Comparison of ENCODE assay signal across 20 cellular contexts in the genomic region with DNA sequence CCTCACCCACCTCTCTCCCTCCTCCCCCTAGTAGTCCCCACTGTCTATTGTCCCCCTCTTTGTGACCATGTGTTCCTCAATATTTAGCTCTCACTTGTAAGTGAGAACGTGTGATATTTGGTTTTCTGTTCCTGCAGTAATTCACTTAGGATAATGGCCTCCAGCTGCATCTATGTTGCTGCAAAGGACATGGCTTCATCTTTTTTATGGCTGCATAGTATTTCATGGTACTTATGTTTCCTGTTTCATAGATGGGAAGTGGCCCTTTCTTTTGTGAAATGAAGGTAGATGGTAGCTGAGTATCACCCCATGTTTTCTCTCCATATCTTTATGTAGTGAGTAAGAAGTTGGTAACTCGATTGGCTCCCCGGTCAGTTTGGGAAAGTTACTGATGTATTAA.
DNase-seq lines count a peak whose midpoint lies in the region; ATAC-seq, FAIRE-seq and TF ChIP-seq lines count a peak whose summit lies in the region.
"Had no signal": no experiment of that assay in that cellular context is flagged by ENCODE, and none has a peak within 500 bp of the region (broad histone marks: within the 10 kb centered on the region; RNA-seq: fewer than 3 reads in every experiment).

No MANE protein-coding gene starts in this region.

- H4K8ac ChIP-seq in H1 (ENCODE audit: extremely low read depth, insufficient read depth, low read length) = no peak overlapping the region

- no peak overlapping the region for H2BK12ac ChIP-seq in H1 (ENCODE audit: low read depth, low read length)

- H3K4me2 ChIP-seq in H1 (ENCODE audit: insufficient read depth in 1 of 2, low read depth in 2 of 2, low read length in 2 of 2) = no peak overlapping the region

- H2AFZ ChIP-seq in H1 (ENCODE audit: low read length) = no peak overlapping the region

- H3K4me1 Mint-ChIP-seq in T-helper 17 cell = peaks cover 12% of the 10 kb centered on the region

- no peak overlapping the region for H3K14ac ChIP-seq in H1 (ENCODE audit: insufficient read length)

- H3K4me3 Mint-ChIP-seq in T-helper 17 cell = peak overlapping the region; percentile 66
- H3K4me3 Mint-ChIP-seq: CD8-positive, alpha-beta T cell had no signal

- H3K4ac ChIP-seq in H1 (replicated peaks; ENCODE audit: insufficient read length, low read depth, low read length) = no peak overlapping the region

- H2BK120ac ChIP-seq in H1 (replicated peaks; ENCODE audit: low read depth, low read length) = no peak overlapping the region

- no peak overlapping the region for H4K91ac ChIP-seq in H1 (replicated peaks; ENCODE audit: insufficient read length, low read length)

- DNase-seq in T-helper 17 cell (no peak), H1 (ENCODE audit: low read depth in 1 of 2, low spot score in 2 of 2) (no peak), NCI-H446 treated with DMSO at 0.1 percent for 48 hours (lab: John Stamatoyannopoulos, UW) (no peak), NCI-H748 treated with DMSO at 0.1 percent for 48 hours (lab: John Stamatoyannopoulos, UW) (no peak)
- DNase-seq: BE2C; CD8-positive, alpha-beta T cell; COR-L47; DMS153; DMS79 treated with DMSO at 0.1 percent for 48 hours; GOT3 had no signal

- H3K27me3 ChIP-seq in H1 (replicated peaks in 1 of 4; ENCODE audit: control insufficient read depth in 3 of 4, extremely low read depth in 1 of 4, insufficient read depth in 3 of 4, low read length in 3 of 4) = no peaks in the 10 kb centered on the region
- H3K27me3 ChIP-seq: BE2C had no signal

- no peaks in the 10 kb centered on the region for H4K20me1 ChIP-seq in H1 (replicated peaks in 1 of 2; ENCODE audit: control insufficient read depth in 1 of 2, insufficient read depth in 2 of 2, low read length in 2 of 2)

- no peak overlapping the region for H3K27ac ChIP-seq in HEK293 (ENCODE audit: extremely low read depth, low read depth, low read length)
- no peak overlapping the region for H3K27ac ChIP-seq in H1 (ENCODE audit: low read depth, low read length)
- H3K27ac ChIP-seq: C4-2B had no signal

- ATAC-seq in T-helper 17 cell = no peak
- ATAC-seq in HG03196 (IDR thresholded peaks at IDR 0.05; ENCODE audit: unreplicated experiment) = no peak
- ATAC-seq in HG02885 (IDR thresholded peaks at IDR 0.05; ENCODE audit: poor library complexity, unreplicated experiment) = no peak
- ATAC-seq: CD8-positive, alpha-beta T cell had no signal

- H3K79me1 ChIP-seq in H1 (ENCODE audit: low read depth, low read length) = no peaks in the 10 kb centered on the region

- no peak overlapping the region for H2BK5ac ChIP-seq in H1 (ENCODE audit: low read depth, low read length)

- no peak for TF ChIP-seq EP300 in H1 (IDR thresholded peaks at IDR 0.05; ENCODE audit: borderline replicate concordance in 1 of 2, low read depth in 2 of 2, low read length in 2 of 2)

- no peak overlapping the region for H3K18ac ChIP-seq in H1 (ENCODE audit: extremely low read depth, low read length)

- CTCF ChIA-PET in HEK293 (lab: Yijun Ruan, JAX) = interaction anchor here (0.8 kb wide), 1 partner anchor 75 kb away, joined by 3 read pairs; no protein-coding TSS in a partner anchor
- CTCF ChIA-PET in H1 (lab: Charles Lee; ENCODE audit: partially characterized antibody) = interaction anchor here (0.6 to 1.6 kb wide), 3 partner anchors 19 to 32 kb away, joined by 3 to 4 read pairs (median 3); no protein-coding TSS in a partner anchor

- H3K79me2 ChIP-seq in H1 (ENCODE audit: control insufficient read depth in 1 of 2, insufficient read depth in 2 of 2, low read length in 2 of 2) = no peaks in the 10 kb centered on the region

- H3K9me3 ChIP-seq in HEK293 (ENCODE audit: control insufficient read depth, insufficient read depth, low read depth, low read length) (no peaks in the 10 kb centered on the region), T-helper 17 cell (ENCODE audit: control insufficient read depth, low read length, poor library complexity, severe bottlenecking) (no peaks in the 10 kb centered on the region), H1 (ENCODE audit: insufficient read depth in 2 of 2, low read depth in 1 of 2, low read length in 1 of 2) (no peaks in the 10 kb centered on the region)
- H3K9me3 ChIP-seq: BE2C, HAP-1 had no signal

- TF ChIP-seq CTCF in HEK293 (tag by site-specific recombination; IDR thresholded peaks at IDR 0.05) (no peak), H1 (IDR thresholded peaks at IDR 0.05; ENCODE audit: control extremely low read depth in 1 of 3, insufficient read depth in 1 of 3, low read depth in 1 of 3, low read length in 3 of 3) (no peak)

- H3K9ac ChIP-seq in H1 (replicated peaks in 1 of 4; ENCODE audit: extremely low read depth in 1 of 4, low read depth in 3 of 4, low read length in 3 of 4) = no peak overlapping the region

- H3K4me3 ChIP-seq in HEK293 (ENCODE audit: low read depth, low read length) (no peak overlapping the region), H1 (ENCODE audit: extremely low read depth in 1 of 4, insufficient read depth in 2 of 4, low read depth in 3 of 4, low read length in 4 of 4) (no peak overlapping the region)
- H3K4me3 ChIP-seq: HAP-1 had no signal

- TF ChIP-seq RAD21 in H1 (IDR thresholded peaks at IDR 0.05 in 1 of 2, conservative IDR thresholded peaks at IDR 0.05 in 1 of 2; ENCODE audit: low read depth in 2 of 2, low read length in 2 of 2) = no peak

- H3K56ac ChIP-seq in H1 (replicated peaks; ENCODE audit: insufficient read length, low read depth, low read length) = no peak overlapping the region

- H3K4me1 ChIP-seq in HEK293 (ENCODE audit: control insufficient read depth, insufficient read depth, low read length) = no peaks in the 10 kb centered on the region
- no peaks in the 10 kb centered on the region for H3K4me1 ChIP-seq in H1 (replicated peaks in 1 of 4; ENCODE audit: control insufficient read depth in 3 of 4, insufficient read depth in 4 of 4, low read length in 3 of 4)
- H3K4me1 ChIP-seq: BE2C, HAP-1 had no signal

- H3K36me3 ChIP-seq in HEK293 (ENCODE audit: control insufficient read depth in 2 of 2, insufficient read depth in 1 of 2, low read length in 2 of 2) (no peaks in the 10 kb centered on the region), H1 (ENCODE audit: control insufficient read depth in 2 of 4, insufficient read depth in 4 of 4, low read length in 3 of 4) (no peaks in the 10 kb centered on the region)
- H3K36me3 ChIP-seq: BE2C, HAP-1 had no signal

- POLR2A ChIA-PET in HEK293 (lab: Yijun Ruan, JAX) = no interaction called here
- POLR2A ChIA-PET in H1 (lab: Charles Lee; ENCODE audit: partially characterized antibody) = no interaction called here

- no peak for TF ChIP-seq POLR2A in H1 (IDR thresholded peaks at IDR 0.05; ENCODE audit: control extremely low read depth in 1 of 2, low read depth in 2 of 2, low read length in 2 of 2)

- 85% methylated on average over 3 of the region's 3 CpGs; no CpG with 5 or more reads in 1 of the 2 experiments for WGBS in H1 (ENCODE audit: extremely low coverage in 1 of 2, insufficient coverage in 1 of 2, insufficient read length in 1 of 2, insufficient replicate concordance in 2 of 2, low coverage in 1 of 2, low lambda C conversion rate in 2 of 2, missing lambda C conversion rate in 1 of 2), 2 experiments

- no peak overlapping the region for H2BK20ac ChIP-seq in H1 (ENCODE audit: low read length)

- no peak overlapping the region for H2AK5ac ChIP-seq in H1 (ENCODE audit: low read depth, low read length)

- H2BK15ac ChIP-seq in H1 (ENCODE audit: low read length) = no peak overlapping the region

- no peaks in the 10 kb centered on the region for H3K23me2 ChIP-seq in H1 (ENCODE audit: low read depth, low read length)

- peaks cover 30% of the 10 kb centered on the region for H3K27me3 Mint-ChIP-seq in T-helper 17 cell

- H3K27ac Mint-ChIP-seq in T-helper 17 cell = no peak overlapping the region
- H3K27ac Mint-ChIP-seq: CD8-positive, alpha-beta T cell; IgD-negative memory B cell had no signal

- H4K5ac ChIP-seq in H1 (ENCODE audit: insufficient read length, low read depth, low read length) = no peak overlapping the region

- no peak for FAIRE-seq in H1 (lab: Jason Lieb, UNC)
- FAIRE-seq: A204.1, D721Med, G401.6, GM12891 had no signal

- no peak overlapping the region for H3K23ac ChIP-seq in H1 (ENCODE audit: insufficient read length)

- H3K36me3 Mint-ChIP-seq in T-helper 17 cell (ENCODE audit: low read depth) = peaks cover 7% of the 10 kb centered on the region
- H3K36me3 Mint-ChIP-seq: CD8-positive, alpha-beta T cell had no signal

TF ChIP-seq in HEK293, 187 proteins besides CTCF, POLR2A, EP300 and RAD21:
- TF ChIP-seq GLIS2 (tag by site-specific recombination; IDR thresholded peaks at IDR 0.05) = no peak
- peak; percentile 90 for TF ChIP-seq ZNF146 (tag by site-specific recombination; IDR thresholded peaks at IDR 0.05)

TF ChIP-seq in H1, 55 proteins besides CTCF, POLR2A, EP300 and RAD21:
- TF ChIP-seq KDM1A (IDR thresholded peaks at IDR 0.05; ENCODE audit: borderline replicate concordance, low read length) (0 out of 2 replicates have a peak, but pooled peaks have one; percentile 30), FOSL1 (IDR thresholded peaks at IDR 0.05; ENCODE audit: insufficient read depth, low read depth, low read length) (no peak)
